Comparison of ENCODE assay signal across 8 cellular contexts in the genomic region with DNA sequence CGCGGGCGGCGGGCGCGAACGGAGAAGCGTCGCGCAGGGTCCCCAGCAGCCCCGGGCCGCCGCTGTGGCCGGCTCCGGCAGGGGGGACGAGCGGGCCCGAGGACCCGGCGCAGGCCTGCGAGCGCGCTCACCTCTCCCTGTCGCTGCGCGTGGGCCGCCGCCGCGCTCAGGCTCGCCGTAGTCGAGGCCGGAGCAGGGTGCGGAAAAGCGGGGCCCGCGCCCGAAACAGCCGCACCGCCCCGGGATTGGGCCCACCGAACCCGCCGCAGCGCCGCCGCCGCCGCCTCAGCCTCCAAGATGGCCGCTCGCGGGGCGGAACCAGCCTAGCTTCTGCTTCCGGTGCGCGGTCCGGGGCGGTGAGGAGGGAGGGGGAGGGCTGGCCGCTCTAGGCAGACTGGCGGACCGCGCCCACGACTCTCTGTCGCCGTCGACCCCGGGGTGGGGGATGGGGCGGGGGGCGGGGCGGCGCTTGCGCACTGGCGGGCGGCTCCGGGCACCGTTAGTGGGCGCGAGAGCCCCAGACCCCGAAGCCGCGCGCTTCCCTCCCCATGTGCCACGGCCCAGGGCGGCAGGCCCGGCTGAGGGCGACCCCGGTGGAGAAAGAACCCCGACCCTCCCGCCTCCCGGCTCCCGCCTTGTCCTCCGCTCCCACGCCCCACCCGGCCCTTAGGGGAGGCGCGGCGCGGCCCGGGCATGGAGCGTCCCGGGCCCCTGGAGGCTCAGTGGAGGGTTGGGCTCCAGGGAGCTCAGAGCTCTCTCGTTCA.
A peak's percentile ranks its signal among the peaks of the same experiment; 100 is the strongest.
DNase-seq lines count a peak whose midpoint lies in the region; ATAC-seq and TF ChIP-seq lines count a peak whose summit lies in the region.

A gene (minus strand): TSS at position 320 of the 764 bp plus-strand sequence. CDS start 5,862 bp downstream, outside the sequence.

- ATAC-seq in HG02852 (IDR thresholded peaks at IDR 0.05; ENCODE audit: unreplicated experiment) (peak; percentile 79), GM19452 (IDR thresholded peaks at IDR 0.05; ENCODE audit: unreplicated experiment) (no peak)

- DNase-seq in NCI-H1930 (lab: John Stamatoyannopoulos, UW) (peak; percentile 72 to 84), T1000 (lab: John Stamatoyannopoulos, UW) (peak; percentile 81), astrocyte of the hippocampus (ENCODE audit: low read depth, low spot score) (peak; percentile 96), hippocampal formation (lab: John Stamatoyannopoulos, UW) (peak; percentile 89 to 92), retinal pigment epithelial cell (ENCODE audit: low read depth) (peak; percentile 58)

- peak within 1 kb of the TSS; percentile 79 for H3K4me3 ChIP-seq in retinal pigment epithelial cell (ENCODE audit: low read length)

- TF ChIP-seq CTCF in GM12874 (IDR thresholded peaks at IDR 0.05; ENCODE audit: insufficient read depth, low read depth, low read length) (0 out of 2 replicates have a peak, but pooled peaks have one; percentile 3), retinal pigment epithelial cell (conservative IDR thresholded peaks at IDR 0.05; ENCODE audit: low read depth, low read length) (no peak)
